1 cellular context compared by ENCODE assay signal in genomic region chrX:13693341-13693871, GRCh38.
TF ChIP-seq lines count a peak whose summit lies in the region.

No MANE protein-coding gene starts in this region.

TF ChIP-seq in IMR-90, 13 proteins besides CTCF, POLR2A, EP300 and RAD21:
- TF ChIP-seq MAFK (IDR thresholded peaks at IDR 0.05; ENCODE audit: low read depth, low read length): no peak
- no peak for TF ChIP-seq NFE2L2 (IDR thresholded peaks at IDR 0.05; ENCODE audit: low read depth, low read length)
- TF ChIP-seq CEBPB (IDR thresholded peaks at IDR 0.05; ENCODE audit: low read depth, low read length): peak; percentile 34; the same call in 1 of the 2 replicates
- TF ChIP-seq, protein P1, sequence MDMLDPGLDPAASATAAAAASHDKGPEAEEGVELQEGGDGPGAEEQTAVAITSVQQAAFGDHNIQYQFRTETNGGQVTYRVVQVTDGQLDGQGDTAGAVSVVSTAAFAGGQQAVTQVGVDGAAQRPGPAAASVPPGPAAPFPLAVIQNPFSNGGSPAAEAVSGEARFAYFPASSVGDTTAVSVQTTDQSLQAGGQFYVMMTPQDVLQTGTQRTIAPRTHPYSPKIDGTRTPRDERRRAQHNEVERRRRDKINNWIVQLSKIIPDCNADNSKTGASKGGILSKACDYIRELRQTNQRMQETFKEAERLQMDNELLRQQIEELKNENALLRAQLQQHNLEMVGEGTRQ (IDR thresholded peaks at IDR 0.05; ENCODE audit: low read depth, low read length): no peak
